8 cellular contexts compared by ENCODE assay signal in the genomic region with DNA sequence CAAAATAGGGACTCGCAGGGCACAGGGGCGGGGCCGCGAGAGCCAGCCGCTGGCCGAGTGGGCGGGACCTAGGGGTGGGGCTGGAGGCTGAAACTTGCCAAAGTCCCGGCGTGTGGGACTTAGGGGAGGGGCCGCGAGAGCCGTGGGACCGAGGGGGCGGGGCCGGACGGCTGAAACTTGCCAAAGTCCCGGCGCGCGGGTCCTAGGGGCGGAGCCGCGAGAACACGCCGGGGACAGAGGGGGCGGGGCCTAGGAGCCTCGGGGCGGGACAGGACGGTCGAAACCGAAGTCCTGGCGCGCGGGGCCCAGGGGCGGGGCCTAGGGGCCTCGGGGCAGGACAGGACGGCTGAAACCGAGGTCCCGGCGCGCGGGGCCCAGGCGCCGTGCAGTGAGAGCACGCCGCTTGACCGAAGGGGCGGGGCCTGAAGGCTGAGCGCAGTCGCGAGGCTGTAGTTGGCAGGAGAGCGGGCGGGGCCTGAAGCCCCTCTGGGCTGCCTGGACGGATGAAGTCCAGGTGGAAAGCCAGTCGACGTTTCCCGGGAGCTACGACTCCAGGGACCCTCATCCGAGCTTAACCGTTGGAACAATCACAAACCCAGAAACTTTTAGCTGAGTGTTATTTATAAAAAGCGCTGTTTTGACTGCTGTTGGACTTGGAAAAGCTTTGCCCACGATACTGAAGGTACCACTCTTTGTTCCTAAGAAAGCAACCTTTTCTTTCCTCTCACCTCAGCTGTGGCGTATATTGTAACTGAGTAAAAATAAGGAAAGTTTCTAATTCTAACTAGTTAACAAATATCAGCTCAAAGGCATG. TPM values are rescaled to one million over a fixed set of nuclear protein-coding genes. Genes with fewer than 3 reads are reported as not detected.
A peak's percentile ranks its signal among the peaks of the same experiment; 100 is the strongest.
DNase-seq lines count a peak whose midpoint lies in the region; ATAC-seq and TF ChIP-seq lines count a peak whose summit lies in the region.

No MANE protein-coding gene starts in this region.

- peak overlapping the region; percentile 83 for H3K4me2 ChIP-seq in GM23248 (ENCODE audit: unreplicated experiment)
- peak overlapping the region; percentile 97 for H3K4me2 ChIP-seq in Karpas-422 (ENCODE audit: low read depth, low read length, poor library complexity, severe bottlenecking)

- H3K27me3 ChIP-seq in GM23248 (replicated peaks; ENCODE audit: insufficient read depth) (no peaks in the 10 kb centered on the region), Karpas-422 (ENCODE audit: low read length) (no peaks in the 10 kb centered on the region)

- H4K20me1 ChIP-seq in GM23248 (ENCODE audit: insufficient read depth), result no peaks in the 10 kb centered on the region
- H4K20me1 ChIP-seq in Karpas-422 (ENCODE audit: insufficient read depth, low read depth, low read length), result no peaks in the 10 kb centered on the region; the same call in 1 of the 2 replicates

- DNase-seq in Daoy (ENCODE audit: low read depth) (peak; percentile 97), GM23248 (peak; percentile 99), Karpas-422 (peak; percentile 99), RPMI7951 (ENCODE audit: low read depth) (peak; percentile 96), fibroblast of pulmonary artery (ENCODE audit: low read depth) (peak; percentile 99)
- peak; percentile 100 for DNase-seq in natural killer cell treated with Interleukin-12 subunit alpha and Interleukin-12 subunit beta and Interleukin-15 and Interleukin-18, amount 100 ng/mL, for 72 hours (ENCODE audit: low spot score)
- DNase-seq in stimulated activated naive CD4-positive, alpha-beta T cell treated with Interleukin-2 at 50 U/mL for 16 hours (lab: John Stamatoyannopoulos, UW), result peak; percentile 99

- peak overlapping the region; percentile 47 for H3K27ac Mint-ChIP-seq in activated T-helper 17 cell treated with anti-CD3 and anti-CD28 coated beads, Interleukin-2, amount 50 U/mL, for 72 hours
- H3K27ac Mint-ChIP-seq in natural killer cell treated with Interleukin-12 subunit alpha and Interleukin-12 subunit beta and Interleukin-15 and Interleukin-18, amount 100 ng/mL, for 72 hours, result peak overlapping the region; percentile 90 to 93

- WGBS in GM23248 (ENCODE audit: low coverage in 1 of 2, low lambda C conversion rate in 2 of 2, missing lambda C conversion rate in 2 of 2), 2 experiments, result 1 to 2% methylated on average over 17 to 62 of the region's 63 CpGs

- H3K27me3 Mint-ChIP-seq in activated T-helper 17 cell treated with anti-CD3 and anti-CD28 coated beads, Interleukin-2, amount 50 U/mL, for 72 hours, result no peaks in the 10 kb centered on the region
- peaks cover 0 to 9% of the 10 kb centered on the region in 2 donors for H3K27me3 Mint-ChIP-seq in natural killer cell treated with Interleukin-12 subunit alpha and Interleukin-12 subunit beta and Interleukin-15 and Interleukin-18, amount 100 ng/mL, for 72 hours

- H3K9me2 ChIP-seq in GM23248 (ENCODE audit: insufficient read depth), result no peaks in the 10 kb centered on the region
- H3K9me2 ChIP-seq in Karpas-422 (replicated peaks; ENCODE audit: insufficient read depth, low read length), result no peaks in the 10 kb centered on the region

- H2AFZ ChIP-seq in GM23248, result peak overlapping the region; percentile 96
- peak overlapping the region; percentile 100 for H2AFZ ChIP-seq in Karpas-422 (ENCODE audit: low read length)

- H3K27ac ChIP-seq in GM23248, result peak overlapping the region; percentile 51
- H3K27ac ChIP-seq in Karpas-422 (ENCODE audit: low read length), result peak overlapping the region; percentile 91; the same call in 1 of the 2 replicates

- H3K4me3 Mint-ChIP-seq in activated T-helper 17 cell treated with anti-CD3 and anti-CD28 coated beads, Interleukin-2, amount 50 U/mL, for 72 hours, result peak overlapping the region; percentile 94
- H3K4me3 Mint-ChIP-seq in natural killer cell treated with Interleukin-12 subunit alpha and Interleukin-12 subunit beta and Interleukin-15 and Interleukin-18, amount 100 ng/mL, for 72 hours, result peak overlapping the region; percentile 89

- H3K4me3 ChIP-seq in GM23248 (peak overlapping the region; percentile 92), Karpas-422 (ENCODE audit: low read length) (peak overlapping the region; percentile 91), fibroblast of pulmonary artery (replicated peaks; ENCODE audit: low read depth, low read length) (peak overlapping the region; percentile 88)

- H3K9me3 ChIP-seq in GM23248 (ENCODE audit: low read depth) (no peaks in the 10 kb centered on the region), Karpas-422 (ENCODE audit: low read length) (no peaks in the 10 kb centered on the region)

- no peaks in the 10 kb centered on the region for H3K9me3 Mint-ChIP-seq in activated T-helper 17 cell treated with anti-CD3 and anti-CD28 coated beads, Interleukin-2, amount 50 U/mL, for 72 hours
- no peaks in the 10 kb centered on the region for H3K9me3 Mint-ChIP-seq in natural killer cell treated with Interleukin-12 subunit alpha and Interleukin-12 subunit beta and Interleukin-15 and Interleukin-18, amount 100 ng/mL, for 72 hours

- peaks cover 38% of the 10 kb centered on the region for H3K79me2 ChIP-seq in GM23248 (ENCODE audit: insufficient read depth)
- H3K79me2 ChIP-seq in Karpas-422 (ENCODE audit: low read length), result peaks cover 45% of the 10 kb centered on the region

- in situ Hi-C loops in GM23248 (cut with MboI), result loop anchor here (25.0 kb wide), 1 partner anchor 1127 kb away; no protein-coding TSS in a partner anchor

- H3F3A ChIP-seq in GM23248 (ENCODE audit: insufficient read depth), result 0 out of 2 replicates have a peak, but pooled peaks cover 7% of the 10 kb centered on the region

- H3K4me1 ChIP-seq in GM23248 (ENCODE audit: insufficient read depth) (peaks cover 12% of the 10 kb centered on the region), Karpas-422 (ENCODE audit: low read length) (peaks cover 37% of the 10 kb centered on the region)

- no peaks in the 10 kb centered on the region for H3K36me3 ChIP-seq in GM23248 (ENCODE audit: low read depth)
- H3K36me3 ChIP-seq in Karpas-422 (ENCODE audit: insufficient read depth, low read length), result peaks cover 14% of the 10 kb centered on the region; the same call in 1 of the 2 replicates

- TF ChIP-seq CTCF in fibroblast of pulmonary artery (IDR thresholded peaks at IDR 0.05; ENCODE audit: low read length, missing control alignments), result no peak

- H3K36me3 Mint-ChIP-seq in activated T-helper 17 cell treated with anti-CD3 and anti-CD28 coated beads, Interleukin-2, amount 50 U/mL, for 72 hours (ENCODE audit: low read depth), result peaks cover 5% of the 10 kb centered on the region
- H3K36me3 Mint-ChIP-seq in natural killer cell treated with Interleukin-12 subunit alpha and Interleukin-12 subunit beta and Interleukin-15 and Interleukin-18, amount 100 ng/mL, for 72 hours, result no peaks in the 10 kb centered on the region

- H3K9ac ChIP-seq in GM23248, result peak overlapping the region; percentile 84
- peak overlapping the region; percentile 96 for H3K9ac ChIP-seq in Karpas-422 (ENCODE audit: low read length)

- ATAC-seq in activated T-helper 17 cell treated with anti-CD3 and anti-CD28 coated beads, Interleukin-2, amount 50 U/mL, for 72 hours (replicated peaks), result peak; percentile 91
- peak; percentile 96 for ATAC-seq in natural killer cell treated with Interleukin-12 subunit alpha and Interleukin-12 subunit beta and Interleukin-15 and Interleukin-18, amount 100 ng/mL, for 72 hours

- H3K4me1 Mint-ChIP-seq in activated T-helper 17 cell treated with anti-CD3 and anti-CD28 coated beads, Interleukin-2, amount 50 U/mL, for 72 hours, result peaks cover 15% of the 10 kb centered on the region
- H3K4me1 Mint-ChIP-seq in natural killer cell treated with Interleukin-12 subunit alpha and Interleukin-12 subunit beta and Interleukin-15 and Interleukin-18, amount 100 ng/mL, for 72 hours (ENCODE audit: low read depth in 2 of 2), result peaks cover 15 to 26% of the 10 kb centered on the region in 2 donors

RNA-seq across cellular contexts. Expression of a gene that starts 0.5 kb away (rescaled TPM):
- 20.8 and 28.2 TPM in 2 replicates for total RNA-seq in Daoy (2014; rRNA removed; shearing (Covaris generic))
- 11.8 and 24.8 TPM in 2 replicates for total RNA-seq in GM23248 (2014; rRNA removed; shearing (Covaris generic))
- polyA plus RNA-seq in GM23248 (2016; fragmentation: Nextera tagmentation; extraction: Ambion mirVana), result 7.7 and 8.1 TPM in 2 replicates
- total RNA-seq in Karpas-422 (2014; rRNA removed; shearing (Covaris generic); ENCODE audit: low replicate concordance), result 29.3 and 78.0 TPM in 2 replicates
- 36.3 and 36.4 TPM in 2 replicates for total RNA-seq in RPMI7951 (2014; rRNA removed; shearing (Covaris generic))
- total RNA-seq in activated T-helper 17 cell treated with anti-CD3 and anti-CD28 coated beads, Interleukin-2, amount 50 U/mL, for 72 hours, result 10 to 100 TPM; 22.3 to 30.8 TPM
- 10 to 100 TPM; 23.4 to 52.1 TPM for total RNA-seq in natural killer cell treated with Interleukin-12 subunit alpha and Interleukin-12 subunit beta and Interleukin-15 and Interleukin-18, amount 100 ng/mL, for 72 hours

Comparison
In these comparisons a context has a peak if more than half of its experiments do, and no peak if none do; other contexts are left out.
1. Peak in every context shown above with its lines: DNase-seq, ATAC-seq, H3K4me3 ChIP-seq and H3K27ac ChIP-seq.